8 cellular contexts compared by ENCODE assay signal in the genomic region with DNA sequence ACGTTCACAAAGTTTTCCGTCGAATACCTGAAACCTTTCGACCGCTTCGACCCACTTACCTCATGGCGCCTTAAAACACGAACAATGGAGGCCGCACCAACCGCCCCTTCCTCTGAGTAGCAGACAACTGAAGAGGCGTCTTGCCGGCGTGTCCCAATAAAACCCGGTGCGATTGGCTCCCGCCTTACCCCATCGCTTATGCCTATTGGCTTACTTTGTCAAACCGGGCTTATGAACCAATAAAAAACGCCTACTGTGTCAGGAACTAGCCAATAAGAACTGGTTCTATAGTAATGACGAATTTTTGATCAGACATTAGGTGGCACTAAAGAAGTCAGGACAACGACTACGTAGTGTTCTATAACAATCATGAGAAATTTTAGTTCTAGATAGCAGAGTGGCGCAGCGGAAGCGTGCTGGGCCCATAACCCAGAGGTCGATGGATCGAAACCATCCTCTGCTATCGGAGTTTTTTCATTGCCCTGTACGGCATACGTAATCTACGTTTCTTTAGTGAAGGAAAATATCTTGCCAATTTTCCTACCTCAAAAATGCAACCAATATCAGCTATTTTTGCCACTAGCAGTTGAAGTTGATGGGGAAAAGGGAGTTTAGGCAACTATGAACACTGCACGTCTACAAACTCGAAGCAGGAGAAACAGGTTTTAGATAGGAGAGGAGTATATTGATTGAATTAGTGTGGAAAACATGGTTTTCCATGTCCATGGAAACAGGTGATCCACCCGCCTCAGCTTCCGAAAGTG. TPM values are rescaled to one million over a fixed set of nuclear protein-coding genes. Genes with fewer than 3 reads are reported as not detected.
A peak's percentile ranks its signal among the peaks of the same experiment; 100 is the strongest.
DNase-seq lines count a peak whose midpoint lies in the region; ATAC-seq and TF ChIP-seq lines count a peak whose summit lies in the region.

A gene (minus strand): TSS at position 135 of the 764 bp plus-strand sequence. CDS start 71 bp downstream, at position 64.

- POLR2A ChIA-PET in SK-N-SH (lab: Yijun Ruan, JAX) = interaction anchor here (1.3 to 1.9 kb wide), 2 partner anchors 84 to 319 kb away, joined by 3 to 6 read pairs; a partner anchor contains a TSS

- H3K9me3 ChIP-seq in SK-N-SH (no peaks in the 10 kb centered on the region), osteoblast (ENCODE audit: low read depth, low read length) (no peaks in the 10 kb centered on the region), thymus (ENCODE audit: control insufficient read depth) (no peaks in the 10 kb centered on the region)

- CTCF ChIA-PET in SK-N-SH (lab: Yijun Ruan, JAX) = interaction anchor here (0.8 to 2.3 kb wide), 11 partner anchors 9 to 316 kb away, joined by 3 to 8 read pairs (median 4); a partner anchor contains a TSS

- peak within 1 kb of the TSS; percentile 99 for H2AFZ ChIP-seq in SK-N-SH (ENCODE audit: low read depth)
- H2AFZ ChIP-seq in osteoblast (ENCODE audit: low read length) = peak within 1 kb of the TSS; percentile 85

- no peaks in the 10 kb centered on the region for H3K9me2 ChIP-seq in SK-N-SH

- H3F3A ChIP-seq in SK-N-SH (replicated peaks; ENCODE audit: insufficient read depth) = peaks cover 31% of the 10 kb centered on the region

- peaks cover 4% of the 10 kb centered on the region for H3K4me1 Mint-ChIP-seq in glutamatergic neuron (ENCODE audit: low read depth, unreplicated experiment)

- TF ChIP-seq CTCF in GM10266 (IDR thresholded peaks at IDR 0.05; ENCODE audit: control insufficient read depth, insufficient read depth, low read depth, missing control alignments) (peak; percentile 40), SK-N-SH (IDR thresholded peaks at IDR 0.05) (peak; percentile 33), glutamatergic neuron (IDR thresholded peaks at IDR 0.05; ENCODE audit: partially characterized antibody, unreplicated experiment) (no peak), osteoblast (IDR thresholded peaks at IDR 0.05; ENCODE audit: extremely low read depth, low read depth, low read length) (peak; percentile 31)

- peak; percentile 85 for ATAC-seq in HG02588 (IDR thresholded peaks at IDR 0.05; ENCODE audit: unreplicated experiment)
- peak; percentile 93 for ATAC-seq in activated naive CD4-positive, alpha-beta T cell treated with anti-CD3 and anti-CD28 coated beads, Interleukin-2, amount 50 U/mL, for 72 hours

- H4K20me1 ChIP-seq in SK-N-SH (ENCODE audit: insufficient read depth) (no peaks in the 10 kb centered on the region), osteoblast (ENCODE audit: insufficient read depth, low read length) (peaks cover 6% of the 10 kb centered on the region)

- peak; percentile 97 for DNase-seq in GM10266 (ENCODE audit: extremely low spot score)
- DNase-seq in NCI-H1048 (lab: John Stamatoyannopoulos, UW) = peak; percentile 99
- peak; percentile 91 for DNase-seq in SK-N-SH
- DNase-seq in activated naive CD4-positive, alpha-beta T cell treated with anti-CD3 and anti-CD28 coated beads, Interleukin-2, amount 50 U/mL, for 72 hours (ENCODE audit: low spot score in 2 of 2) = peak; percentile 92 to 98
- peak; percentile 96 for DNase-seq in glutamatergic neuron
- DNase-seq in osteoblast (ENCODE audit: insufficient read length, low spot score, missing footprints) = peak; percentile 98

- H3K27ac ChIP-seq in SK-N-SH (ENCODE audit: low read depth in 2 of 2, low read length in 1 of 2) (peak within 1 kb of the TSS; percentile 70 to 89), osteoblast (ENCODE audit: low read depth, low read length) (peak within 1 kb of the TSS; percentile 90), thymus (ENCODE audit: low read depth) (peak within 1 kb of the TSS; percentile 94)

- H3K36me3 Mint-ChIP-seq in activated naive CD4-positive, alpha-beta T cell treated with anti-CD3 and anti-CD28 coated beads, Interleukin-2, amount 50 U/mL, for 72 hours = peaks cover 5 to 25% of the 10 kb centered on the region in 2 donors
- no peaks in the 10 kb centered on the region for H3K36me3 Mint-ChIP-seq in glutamatergic neuron (ENCODE audit: unreplicated experiment)

- under 1% methylated on average over 35 of the region's 35 CpGs for WGBS in SK-N-SH (ENCODE audit: low lambda C conversion rate)
- WGBS in thymus = under 1% methylated on average over 35 of the region's 35 CpGs

- H3K4me2 ChIP-seq in SK-N-SH (peak within 1 kb of the TSS; percentile 95), osteoblast (ENCODE audit: insufficient read depth, low read length) (peak within 1 kb of the TSS; percentile 94)

- peak in 1 of 2 experiments; percentile 50; a peak in 1 of 4 replicates for TF ChIP-seq EP300 in SK-N-SH (IDR thresholded peaks at IDR 0.05; ENCODE audit: borderline replicate concordance in 1 of 2, low read depth in 1 of 2, low read length in 1 of 2)

- H3K9ac ChIP-seq in SK-N-SH = peak within 1 kb of the TSS; percentile 96

- peaks cover 23 to 35% of the 10 kb centered on the region in 2 experiments for H3K36me3 ChIP-seq in SK-N-SH (replicated peaks in 1 of 2; ENCODE audit: control insufficient read depth in 1 of 2, insufficient read depth in 2 of 2, low read length in 1 of 2)
- H3K36me3 ChIP-seq in osteoblast (ENCODE audit: insufficient read depth, low read length) = peaks cover 37% of the 10 kb centered on the region
- peaks cover 26% of the 10 kb centered on the region for H3K36me3 ChIP-seq in thymus (ENCODE audit: control insufficient read depth, insufficient read depth)

- H3K27me3 Mint-ChIP-seq in glutamatergic neuron (ENCODE audit: unreplicated experiment) = peaks cover 2% of the 10 kb centered on the region

- H3K79me2 ChIP-seq in SK-N-SH (ENCODE audit: insufficient read depth) (peaks cover 47% of the 10 kb centered on the region), osteoblast (ENCODE audit: insufficient read depth, low read length) (peaks cover 38% of the 10 kb centered on the region)

- H3K4me1 ChIP-seq in SK-N-SH (ENCODE audit: control insufficient read depth in 1 of 2, insufficient read depth in 2 of 2, low read depth in 1 of 2, low read length in 1 of 2) (peaks cover 7% of the 10 kb centered on the region in 2 experiments; a peak in 2 of 4 replicates), osteoblast (ENCODE audit: insufficient read depth, low read length) (peaks cover 12% of the 10 kb centered on the region), thymus (ENCODE audit: control insufficient read depth, insufficient read depth, low read length) (peaks cover 9% of the 10 kb centered on the region)

- peak within 1 kb of the TSS; percentile 65 to 83 for H3K4me3 ChIP-seq in SK-N-SH (ENCODE audit: low read depth in 2 of 2, low read length in 1 of 2)
- peak within 1 kb of the TSS; percentile 95 for H3K4me3 ChIP-seq in osteoblast (ENCODE audit: insufficient read depth, low read length)
- peak within 1 kb of the TSS; percentile 73 for H3K4me3 ChIP-seq in thymus (ENCODE audit: low read length)

- H3K9me3 Mint-ChIP-seq in activated naive CD4-positive, alpha-beta T cell treated with anti-CD3 and anti-CD28 coated beads, Interleukin-2, amount 50 U/mL, for 72 hours = no peaks in the 10 kb centered on the region
- H3K9me3 Mint-ChIP-seq in glutamatergic neuron (ENCODE audit: unreplicated experiment) = peaks cover 8% of the 10 kb centered on the region

- H3K27ac Mint-ChIP-seq in activated naive CD4-positive, alpha-beta T cell treated with anti-CD3 and anti-CD28 coated beads, Interleukin-2, amount 50 U/mL, for 72 hours = no peak within 1 kb of the TSS
- no peak within 1 kb of the TSS for H3K27ac Mint-ChIP-seq in glutamatergic neuron (ENCODE audit: unreplicated experiment)

- no peak for TF ChIP-seq RAD21 in SK-N-SH (IDR thresholded peaks at IDR 0.05; ENCODE audit: low read length)

- H3K27me3 ChIP-seq in SK-N-SH (ENCODE audit: insufficient read depth) (no peaks in the 10 kb centered on the region), osteoblast (ENCODE audit: insufficient read depth, low read length) (no peaks in the 10 kb centered on the region), thymus (ENCODE audit: control insufficient read depth, insufficient read depth) (no peaks in the 10 kb centered on the region)

- no peak within 1 kb of the TSS for H3K4me3 Mint-ChIP-seq in glutamatergic neuron (ENCODE audit: unreplicated experiment)

TF ChIP-seq in SK-N-SH, 30 proteins besides CTCF, POLR2A, EP300 and RAD21 (continues in another document):
- TF ChIP-seq GATA2 (CRISPR knock-in tag; IDR thresholded peaks at IDR 0.05) (peak; percentile 63), CHD2 (IDR thresholded peaks at IDR 0.05; ENCODE audit: low read length, partially characterized antibody) (peak; percentile 85), YY1 (IDR thresholded peaks at IDR 0.05; ENCODE audit: low read depth) (peak; percentile 83; the same call in 1 of the 2 replicates), TAF1 (IDR thresholded peaks at IDR 0.05; ENCODE audit: borderline replicate concordance, low read depth, low read length) (peak; percentile 92), TCF12 (IDR thresholded peaks at IDR 0.05) (no peak)
- TF ChIP-seq, protein P1, sequence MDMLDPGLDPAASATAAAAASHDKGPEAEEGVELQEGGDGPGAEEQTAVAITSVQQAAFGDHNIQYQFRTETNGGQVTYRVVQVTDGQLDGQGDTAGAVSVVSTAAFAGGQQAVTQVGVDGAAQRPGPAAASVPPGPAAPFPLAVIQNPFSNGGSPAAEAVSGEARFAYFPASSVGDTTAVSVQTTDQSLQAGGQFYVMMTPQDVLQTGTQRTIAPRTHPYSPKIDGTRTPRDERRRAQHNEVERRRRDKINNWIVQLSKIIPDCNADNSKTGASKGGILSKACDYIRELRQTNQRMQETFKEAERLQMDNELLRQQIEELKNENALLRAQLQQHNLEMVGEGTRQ (IDR thresholded peaks at IDR 0.05; ENCODE audit: borderline replicate concordance, low read depth, low read length) = no peak
- TF ChIP-seq, protein P2, sequence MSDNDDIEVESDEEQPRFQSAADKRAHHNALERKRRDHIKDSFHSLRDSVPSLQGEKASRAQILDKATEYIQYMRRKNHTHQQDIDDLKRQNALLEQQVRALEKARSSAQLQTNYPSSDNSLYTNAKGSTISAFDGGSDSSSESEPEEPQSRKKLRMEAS (IDR thresholded peaks at IDR 0.05; ENCODE audit: low read depth) = peak; percentile 83

RNA-seq across cellular contexts. Expression of the gene that starts here (rescaled TPM):
- polyA plus RNA-seq in SK-N-SH (2012; rRNA removed) (189 and 236 TPM in 2 replicates), thymus (91.2 TPM)
- 221 and 224 TPM in 2 replicates for polyA plus RNA-seq in SK-N-SH (2012; cell fraction: cytosol; rRNA removed)
- polyA plus RNA-seq in SK-N-SH (2012; cell fraction: nucleus; rRNA removed) = 123 and 180 TPM in 2 replicates
- 100 to 1,000 TPM; 247 to 316 TPM for total RNA-seq in activated naive CD4-positive, alpha-beta T cell treated with anti-CD3 and anti-CD28 coated beads, Interleukin-2, amount 50 U/mL, for 72 hours
- total RNA-seq in glutamatergic neuron (ENCODE audit: unreplicated experiment) (221 TPM), osteoblast (130 and 142 TPM in 2 replicates)

Comparison
In these comparisons a context has a peak if more than half of its experiments do, and no peak if none do; other contexts are left out.
1. Peak in every context shown above with its lines: DNase-seq, ATAC-seq, H3K4me3 ChIP-seq and H3K27ac ChIP-seq.